1 cellular context compared by ENCODE assay signal in genomic region chr1:30935758-30936157, GRCh38. TPM values are rescaled to one million over a fixed set of nuclear protein-coding genes. Genes with fewer than 3 reads are reported as not detected.
"Had no signal": no experiment of that assay in that cellular context is flagged by ENCODE, and none has a peak within 500 bp of the region (broad histone marks: within the 10 kb centered on the region; RNA-seq: fewer than 3 reads in every experiment).

No MANE protein-coding gene starts in this region.

RNA-seq across cellular contexts. Expression of gene SDC3, which starts 27.2 kb away (rescaled TPM):
- total RNA-seq: activated CD4-positive, alpha-beta memory T cell treated with anti-CD3 and anti-CD28 coated beads, Interleukin-2, amount 10 ng/mL, durations not matched to agents 7 days and 5 days had no signal
